9 cellular contexts compared by ENCODE assay signal in the genomic region with DNA sequence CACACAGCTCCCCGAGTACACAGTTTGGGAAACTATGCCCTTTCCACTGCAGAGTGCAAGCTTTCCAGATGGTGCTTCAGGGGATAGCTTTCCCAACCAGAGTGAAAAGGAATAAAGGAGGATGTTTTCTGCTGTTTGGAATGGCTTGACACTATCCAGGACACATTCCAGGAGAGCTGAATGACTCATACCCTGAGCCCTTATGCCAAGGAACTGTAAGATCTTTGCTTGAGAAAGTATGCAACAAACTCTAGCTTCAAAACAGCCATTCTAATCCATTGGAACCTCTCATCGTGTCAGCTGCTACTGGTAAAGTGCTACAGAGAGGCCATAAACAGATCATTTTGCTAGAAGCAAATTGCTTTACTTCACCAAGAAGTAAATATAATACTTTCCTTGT. TPM values are rescaled to one million over a fixed set of nuclear protein-coding genes. Genes with fewer than 3 reads are reported as not detected.
DNase-seq lines count a peak whose midpoint lies in the region; ATAC-seq, FAIRE-seq and TF ChIP-seq lines count a peak whose summit lies in the region.
"Had no signal": no experiment of that assay in that cellular context is flagged by ENCODE, and none has a peak within 500 bp of the region (broad histone marks: within the 10 kb centered on the region; RNA-seq: fewer than 3 reads in every experiment).

No MANE protein-coding gene starts in this region.

- TF ChIP-seq CTCF in A549 (IDR thresholded peaks at IDR 0.05): no peak
- TF ChIP-seq CTCF in epithelial cell of esophagus (IDR thresholded peaks at IDR 0.05; ENCODE audit: insufficient read depth, low read depth, low read length, missing control alignments): no peak

- no peak overlapping the region for H3K9ac ChIP-seq in mucosa of rectum (ENCODE audit: low read depth in 1 of 2, low read length in 2 of 2)
- no peak overlapping the region for H3K9ac ChIP-seq in Karpas-422 (ENCODE audit: low read length)
- H3K9ac ChIP-seq: KMS-11 had no signal

- FAIRE-seq in A549 (lab: Jason Lieb, UNC): peak; percentile 96

- peaks cover 82% of the 10 kb centered on the region for H3K79me2 ChIP-seq in Karpas-422 (ENCODE audit: low read length)

- H3K27ac ChIP-seq in A549: peak overlapping the region; percentile 4 to 50; a peak in 3 of 6 replicates
- peak overlapping the region; percentile 62 to 63 for H3K27ac ChIP-seq in mucosa of rectum (ENCODE audit: low read depth in 2 of 2, low read length in 2 of 2)
- no peak overlapping the region for H3K27ac ChIP-seq in Karpas-422 (ENCODE audit: low read length)
- H3K27ac ChIP-seq: KMS-11 had no signal

- H4K20me1 ChIP-seq in Karpas-422 (ENCODE audit: insufficient read depth, low read depth, low read length): no peaks in the 10 kb centered on the region

- H3K4me1 ChIP-seq in A549: peaks cover 22% of the 10 kb centered on the region
- peaks cover 8 to 22% of the 10 kb centered on the region in 2 donors for H3K4me1 ChIP-seq in mucosa of rectum (ENCODE audit: control insufficient read depth in 2 of 2, insufficient read depth in 2 of 2, low read length in 2 of 2)
- H3K4me1 ChIP-seq in Karpas-422 (ENCODE audit: low read length): no peaks in the 10 kb centered on the region

- no peak for TF ChIP-seq RAD21 in A549 (conservative IDR thresholded peaks at IDR 0.05 in 1 of 2, IDR thresholded peaks at IDR 0.05 in 1 of 2)

- H3K4me3 ChIP-seq in A549: no peak overlapping the region
- no peak overlapping the region for H3K4me3 ChIP-seq in MG63
- H3K4me3 ChIP-seq in epithelial cell of esophagus (ENCODE audit: low read length): no peak overlapping the region
- peak overlapping the region in 1 of 2 donors; percentile 20 for H3K4me3 ChIP-seq in mucosa of rectum (ENCODE audit: low read length in 2 of 2)
- H3K4me3 ChIP-seq in Karpas-422 (ENCODE audit: low read length): no peak overlapping the region

- DNase-seq in A549 (ENCODE audit: low read depth in 1 of 2, low spot score in 1 of 2) (peak; percentile 56 to 74), MG63 (peak; percentile 61), epithelial cell of esophagus (ENCODE audit: low read depth) (peak; percentile 81), SHP77 (lab: John Stamatoyannopoulos, UW) (no peak), Karpas-422 (no peak)
- DNase-seq in activated effector memory CD4-positive, alpha-beta T cell treated with anti-CD3 and anti-CD28 coated beads, Interleukin-2, amount 50 U/mL, for 16 hours: no peak

- no peaks in the 10 kb centered on the region for H3K27me3 ChIP-seq in MG63
- no peaks in the 10 kb centered on the region for H3K27me3 ChIP-seq in mucosa of rectum (ENCODE audit: control insufficient read depth in 2 of 2, insufficient read depth in 2 of 2, low read length in 2 of 2)
- H3K27me3 ChIP-seq in Karpas-422 (ENCODE audit: low read length): no peaks in the 10 kb centered on the region

- POLR2A ChIA-PET in A549 (lab: Yijun Ruan, JAX): interaction anchor here (1.4 kb wide), 1 partner anchor 87 kb away, joined by 3 read pairs; no protein-coding TSS in a partner anchor

- TF ChIP-seq POLR2A in A549 (IDR thresholded peaks at IDR 0.05; ENCODE audit: low read length): no peak

- no peak for TF ChIP-seq EP300 in A549 (IDR thresholded peaks at IDR 0.05)

- H3K36me3 ChIP-seq in MG63 (no peaks in the 10 kb centered on the region), mucosa of rectum (ENCODE audit: control insufficient read depth in 2 of 2, insufficient read depth in 2 of 2, low read length in 2 of 2) (peaks cover 7 to 13% of the 10 kb centered on the region in 2 donors), Karpas-422 (ENCODE audit: insufficient read depth, low read length) (peaks cover 52% of the 10 kb centered on the region)

- H3K9me3 ChIP-seq in A549 (no peaks in the 10 kb centered on the region), MG63 (no peaks in the 10 kb centered on the region), mucosa of rectum (ENCODE audit: control insufficient read depth in 2 of 2, low read length in 2 of 2) (no peaks in the 10 kb centered on the region), Karpas-422 (ENCODE audit: low read length) (no peaks in the 10 kb centered on the region)

- peak overlapping the region; percentile 59 for H3K4me2 ChIP-seq in A549
- H3K4me2 ChIP-seq in Karpas-422 (ENCODE audit: low read depth, low read length, poor library complexity, severe bottlenecking): no peak overlapping the region
- H3K4me2 ChIP-seq: KMS-11 had no signal

- ATAC-seq in A549: peak; percentile 96 to 97
- ATAC-seq in HG02610 (IDR thresholded peaks at IDR 0.05; ENCODE audit: unreplicated experiment): no peak

- CTCF ChIA-PET in A549 (lab: Yijun Ruan, JAX): interaction anchor here (0.6 to 4.8 kb wide), 16 partner anchors 9 to 196 kb away, joined by 3 to 34 read pairs (median 4); no protein-coding TSS in a partner anchor

- no peak overlapping the region for H2AFZ ChIP-seq in Karpas-422 (ENCODE audit: low read length)

- H3K9me2 ChIP-seq in Karpas-422 (replicated peaks; ENCODE audit: insufficient read depth, low read length): no peaks in the 10 kb centered on the region

- WGBS in A549 (ENCODE audit: missing lambda C conversion rate): 7% methylated on average over 2 of the region's 2 CpGs

TF ChIP-seq in A549, 52 proteins besides CTCF, POLR2A, EP300 and RAD21:
- peak; percentile 74 for TF ChIP-seq FOSL2 (IDR thresholded peaks at IDR 0.05)
- peak; percentile 88 for TF ChIP-seq FOSL2 (CRISPR knock-in tag; IDR thresholded peaks at IDR 0.05)
- peak; percentile 40 for TF ChIP-seq JUNB (IDR thresholded peaks at IDR 0.05)
- no peak for TF ChIP-seq FOSB (CRISPR knock-in tag; IDR thresholded peaks at IDR 0.05)

RNA-seq across cellular contexts. Expression of a gene that starts 33.6 kb away (rescaled TPM):
- 51.7 and 63.3 TPM in 2 replicates for polyA plus RNA-seq in A549 (2011; rRNA removed)
- polyA plus RNA-seq in A549 (2012; cell fraction: cytosol; rRNA removed): 29.2 and 33.0 TPM in 2 replicates
- polyA plus RNA-seq in A549 (2012; cell fraction: nucleus; rRNA removed): 85.9 and 87.2 TPM in 2 replicates
- polyA plus RNA-seq in A549 (2017; fragmentation: RNase III; extraction: RNeasy Plus Mini Kit Qiagen cat#74134 plus additional on column Dnase treatment): 28.5 to 31.5 TPM (median 29.3 TPM) in 3 replicates
- polyA minus RNA-seq in A549 (2011; rRNA and poly(A)+ RNA removed): 93.7 and 114 TPM in 2 replicates
- 14.5 and 52.0 TPM in 2 replicates for total RNA-seq in MG63 (2014; rRNA removed; shearing (Covaris generic); ENCODE audit: low replicate concordance)
- 24.1 and 34.4 TPM in 2 replicates for total RNA-seq in Karpas-422 (2014; rRNA removed; shearing (Covaris generic); ENCODE audit: low replicate concordance)

Comparison
In these comparisons a context has a peak if more than half of its experiments do, and no peak if none do; other contexts are left out.
1. DNase-seq: peak in A549 (2 of 2), MG63 (single experiment) and epithelial cell of esophagus (single experiment); none in SHP77 (0 of 2), activated effector memory CD4-positive, alpha-beta T cell treated with anti-CD3 and anti-CD28 coated beads, Interleukin-2, amount 50 U/mL, for 16 hours (single experiment) and Karpas-422 (single experiment).